ENCODE assay signal across 2 cellular contexts in genomic region chr22:50445880-50446707, GRCh38.
TF ChIP-seq lines count a peak whose summit lies in the region.

No MANE protein-coding gene starts in this region.

TF ChIP-seq in SK-N-SH, 30 proteins besides CTCF, POLR2A, EP300 and RAD21 (continued from another document):
- TF ChIP-seq REST (IDR thresholded peaks at IDR 0.05; ENCODE audit: low read depth, low read length) (no peak), MXI1 (IDR thresholded peaks at IDR 0.05; ENCODE audit: low read depth, low read length) (no peak), FOXM1 (IDR thresholded peaks at IDR 0.05; ENCODE audit: low read depth) (no peak), POLR2AphosphoS5 (IDR thresholded peaks at IDR 0.05; ENCODE audit: low read depth, low read length) (no peak; the same call in 1 of the 2 replicates), SIN3A (IDR thresholded peaks at IDR 0.05; ENCODE audit: borderline replicate concordance, low read depth, low read length) (no peak), MEF2A (IDR thresholded peaks at IDR 0.05; ENCODE audit: borderline replicate concordance, low read depth) (no peak), ZBTB33 (IDR thresholded peaks at IDR 0.05; ENCODE audit: borderline replicate concordance, low read depth) (no peak), RXRA (IDR thresholded peaks at IDR 0.05; ENCODE audit: borderline replicate concordance, low read depth) (no peak), FOSL2 (IDR thresholded peaks at IDR 0.05; ENCODE audit: borderline replicate concordance, low read depth) (no peak), NRF1 (IDR thresholded peaks at IDR 0.05; ENCODE audit: low read depth, low read length) (no peak), USF1 (IDR thresholded peaks at IDR 0.05; ENCODE audit: borderline replicate concordance, low read depth) (no peak), SMC3 (IDR thresholded peaks at IDR 0.05; ENCODE audit: low read depth, low read length) (no peak)

TF ChIP-seq in SK-N-SH treated with all-trans-retinoic acid at 6 μM for 48 hours, 23 proteins besides CTCF, POLR2A, EP300 and RAD21:
- TF ChIP-seq TSHZ2 (CRISPR knock-in tag; IDR thresholded peaks at IDR 0.05) (no peak), CSDC2 (CRISPR knock-in tag; IDR thresholded peaks at IDR 0.05) (no peak), GLIS3 (CRISPR knock-in tag; IDR thresholded peaks at IDR 0.05) (no peak), PPARA (CRISPR knock-in tag; IDR thresholded peaks at IDR 0.05; ENCODE audit: borderline replicate concordance) (no peak), ISL1 (CRISPR knock-in tag; IDR thresholded peaks at IDR 0.05) (no peak), ZNF70 (CRISPR knock-in tag; IDR thresholded peaks at IDR 0.05) (no peak), ZFP30 (CRISPR knock-in tag; IDR thresholded peaks at IDR 0.05) (no peak), POU6F1 (CRISPR knock-in tag; IDR thresholded peaks at IDR 0.05; ENCODE audit: borderline replicate concordance, low read depth) (no peak), BACH2 (CRISPR knock-in tag; IDR thresholded peaks at IDR 0.05; ENCODE audit: borderline replicate concordance) (no peak), ZC3H10 (CRISPR knock-in tag; IDR thresholded peaks at IDR 0.05) (no peak), ARNTL (CRISPR knock-in tag; IDR thresholded peaks at IDR 0.05; ENCODE audit: borderline replicate concordance, low read depth) (no peak), PATZ1 (CRISPR knock-in tag; IDR thresholded peaks at IDR 0.05; ENCODE audit: borderline replicate concordance) (no peak)
TF ChIP-seq in SK-N-SH treated with all-trans-retinoic acid at 6 μM for 48 hours: peak in this region for 0.
